ENCODE assay signal across 12 cellular contexts in genomic region chr1:3219005-3219724, GRCh38.
DNase-seq lines count a peak whose midpoint lies in the region; ATAC-seq and TF ChIP-seq lines count a peak whose summit lies in the region.
"Had no signal": no experiment of that assay in that cellular context is flagged by ENCODE, and none has a peak within 500 bp of the region (broad histone marks: within the 10 kb centered on the region; RNA-seq: fewer than 3 reads in every experiment).

No MANE protein-coding gene starts in this region.

- TF ChIP-seq CTCF in NB4 (IDR thresholded peaks at IDR 0.05; ENCODE audit: low read depth, low read length) (no peak), dorsolateral prefrontal cortex (IDR thresholded peaks at IDR 0.05 in 54 of 56, conservative IDR thresholded peaks at IDR 0.05 in 2 of 56; ENCODE audit: low read depth in 1 of 56, partially characterized antibody in 56 of 56) (peak in 12 of 56 donors; percentile 5 to 39 (median 19)), left lung (IDR thresholded peaks at IDR 0.05) (no peak)

- H3K4me3 ChIP-seq in NB4 (ENCODE audit: low read depth, low read length) (no peak overlapping the region), dorsolateral prefrontal cortex (peak overlapping the region in 19 of 59 donors; percentile 5 to 44 (median 22)), left lung (no peak overlapping the region)

- peaks cover 0 to 21% of the 10 kb centered on the region in 2 donors for H3K4me1 ChIP-seq in left lung

- H3K27me3 ChIP-seq in dorsolateral prefrontal cortex (peaks cover 0 to 18% (median 0%) of the 10 kb centered on the region in 45 donors), left lung (peaks cover 0 to 58% of the 10 kb centered on the region in 2 donors)

- ATAC-seq in left lung (peak; percentile 68), GM21423 (IDR thresholded peaks at IDR 0.05; ENCODE audit: unreplicated experiment) (no peak), GM18517 (IDR thresholded peaks at IDR 0.05; ENCODE audit: unreplicated experiment) (no peak), GM18511 (IDR thresholded peaks at IDR 0.05; ENCODE audit: unreplicated experiment) (no peak)
- ATAC-seq: natural killer cell; stimulated activated naive CD8-positive, alpha-beta T cell treated with anti-CD3 and anti-CD28 coated beads, Interleukin-15, Interleukin-2, amounts not matched to agents 100 U/mL and 50 U/mL, for 24 hours had no signal

- no peak for TF ChIP-seq POLR2A in NB4 (IDR thresholded peaks at IDR 0.05; ENCODE audit: extremely low read depth, insufficient read length)

- no peaks in the 10 kb centered on the region for H3K9me3 ChIP-seq in left lung

- H3K27ac ChIP-seq in dorsolateral prefrontal cortex (peak overlapping the region in 47 of 59 donors; percentile 16 to 87 (median 65)), left lung (no peak overlapping the region), substantia nigra (ENCODE audit: low read depth, low read length, poor library complexity, severe bottlenecking) (no peak overlapping the region)

- H3K36me3 ChIP-seq in left lung, result no peaks in the 10 kb centered on the region

- intact Hi-C loops in dorsolateral prefrontal cortex (cut with DNase I), result loop anchor here in 1 of 2 donors (5.0 kb wide), 2 partner anchors 47 to 207 kb away; no protein-coding TSS in a partner anchor
- intact Hi-C loops in left lung (cut with DNase I), result loop anchor here in 1 of 2 donors (10.0 kb wide), 1 partner anchor 64 kb away; no protein-coding TSS in a partner anchor

- DNase-seq in NB4 (ENCODE audit: low read depth), result peak; percentile 9
- peak; percentile 45 to 97 (median 93) for DNase-seq in dorsolateral prefrontal cortex
- peak in 1 of 2 donors; percentile 76 for DNase-seq in left lung
- DNase-seq in substantia nigra (lab: John Stamatoyannopoulos, UW), result peak in 48 of 49 donors; percentile 29 to 96 (median 86)
- DNase-seq in DMS 273 (lab: John Stamatoyannopoulos, UW; ENCODE audit: unreplicated experiment), result no peak
- DNase-seq: central memory CD4-positive, alpha-beta T cell; natural killer cell; NCI-H1048; stimulated activated naive CD8-positive, alpha-beta T cell treated with anti-CD3 and anti-CD28 coated beads, Interleukin-15, Interleukin-2, amounts not matched to agents 100 U/mL and 50 U/mL, for 24 hours had no signal

Comparison
In these comparisons a context has a peak if more than half of its experiments do, and no peak if none do; other contexts are left out.
1. H3K27ac ChIP-seq: peak in dorsolateral prefrontal cortex (47 of 59); none in left lung (0 of 2) and substantia nigra (single experiment).